In the genomic region with DNA sequence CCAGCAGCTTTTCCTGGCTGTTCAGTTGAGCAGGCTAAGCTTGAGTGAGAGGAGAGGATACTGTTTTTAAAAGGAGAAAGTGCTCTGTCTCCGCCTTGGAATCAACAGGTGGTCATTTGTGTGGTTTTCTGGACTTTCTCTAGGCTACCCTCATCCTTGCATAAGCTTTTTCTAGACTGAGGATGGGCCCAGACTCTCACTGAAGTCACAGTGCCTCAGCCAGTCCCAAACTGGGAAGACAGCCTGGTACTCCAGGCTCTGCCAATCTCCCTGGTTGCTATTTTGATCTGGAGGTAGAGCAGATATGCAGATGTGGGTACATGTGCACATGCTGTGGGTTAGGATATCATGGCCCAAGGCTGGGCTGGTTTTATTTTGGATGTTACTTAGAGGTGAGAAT, we compare ENCODE assay signal across 21 cellular contexts. TPM values are rescaled to one million over a fixed set of nuclear protein-coding genes. Genes with fewer than 3 reads are reported as not detected.
"Had no signal": no experiment of that assay in that cellular context is flagged by ENCODE, and none has a peak within 500 bp of the region (broad histone marks: within the 10 kb centered on the region; RNA-seq: fewer than 3 reads in every experiment).

No MANE protein-coding gene starts in this region.

- H3K9me3 ChIP-seq: Peyer's patch had no signal

- H3K4me1 ChIP-seq: Peyer's patch had no signal

- H3K27me3 ChIP-seq: Peyer's patch had no signal

- H3K36me3 ChIP-seq: Peyer's patch had no signal

- DNase-seq: activated CD4-positive, alpha-beta T cell treated with anti-CD3 and anti-CD28 coated beads for 4 hours; activated CD8-positive, alpha-beta memory T cell treated with anti-CD3 and anti-CD28 coated beads, Interleukin-2, amount 50 U/mL, for 4 hours; activated CD8-positive, alpha-beta T cell treated with anti-CD3 and anti-CD28 coated beads for 36 hours; activated gamma-delta T cell treated with Interleukin-2 at 50 U/mL for 16 hours; activated naive CD4-positive, alpha-beta T cell treated with anti-CD3 and anti-CD28 coated beads, Interleukin-2, amount 10 ng/mL, durations not matched to agents 7 days and 5 days; activated naive CD8-positive, alpha-beta T cell treated with anti-CD3 and anti-CD28 coated beads for 36 hours; activated T-cell treated with anti-CD3 and anti-CD28 coated beads, Interleukin-2, amount 50 U/mL, for 72 hours; Kasumi-1; KBM-7; NCI-H1048; NCI-H1930; NCI-H2171; NCI-H446 treated with DMSO at 0.1 percent for 48 hours; NCI-H524 treated with DMSO at 0.1 percent for 48 hours; NCI-H774; NK-92 treated with Interleukin-12 subunit alpha and Interleukin-12 subunit beta, amount 100 ng/mL, for 24 hours; Peyer's patch; SHP77 treated with DMSO at 0.1 percent for 48 hours had no signal

- ATAC-seq: activated CD4-positive, CD25-positive, alpha-beta regulatory T cell treated with anti-CD3 and anti-CD28 coated beads, Interleukin-2, amount 50 U/mL, for 24 hours; activated CD8-positive, alpha-beta T cell treated with anti-CD3 and anti-CD28 coated beads for 36 hours; activated T-cell treated with anti-CD3 and anti-CD28 coated beads, Interleukin-2, amount 50 U/mL, for 72 hours had no signal

- H3K27ac ChIP-seq: Peyer's patch, RWPE1 had no signal

- H3K4me3 ChIP-seq: Peyer's patch had no signal

RNA-seq across cellular contexts. Expression of a gene that starts 7.0 kb away (rescaled TPM):
- total RNA-seq: activated CD8-positive, alpha-beta T cell treated with anti-CD3 and anti-CD28 coated beads for 36 hours; activated naive CD8-positive, alpha-beta T cell treated with anti-CD3 and anti-CD28 coated beads for 36 hours; activated T-helper 2 cell treated with anti-CD3 and anti-CD28 coated beads, Interferon-gamma antibody, Interleukin-2, Interleukin-4, amounts not matched to agents 10 μg/mL and 5 μg/mL and 100 μg/mL, durations not matched to agents 14 hours and 24 hours and 36 hours; Peyer's patch had no signal
